In the genomic region with DNA sequence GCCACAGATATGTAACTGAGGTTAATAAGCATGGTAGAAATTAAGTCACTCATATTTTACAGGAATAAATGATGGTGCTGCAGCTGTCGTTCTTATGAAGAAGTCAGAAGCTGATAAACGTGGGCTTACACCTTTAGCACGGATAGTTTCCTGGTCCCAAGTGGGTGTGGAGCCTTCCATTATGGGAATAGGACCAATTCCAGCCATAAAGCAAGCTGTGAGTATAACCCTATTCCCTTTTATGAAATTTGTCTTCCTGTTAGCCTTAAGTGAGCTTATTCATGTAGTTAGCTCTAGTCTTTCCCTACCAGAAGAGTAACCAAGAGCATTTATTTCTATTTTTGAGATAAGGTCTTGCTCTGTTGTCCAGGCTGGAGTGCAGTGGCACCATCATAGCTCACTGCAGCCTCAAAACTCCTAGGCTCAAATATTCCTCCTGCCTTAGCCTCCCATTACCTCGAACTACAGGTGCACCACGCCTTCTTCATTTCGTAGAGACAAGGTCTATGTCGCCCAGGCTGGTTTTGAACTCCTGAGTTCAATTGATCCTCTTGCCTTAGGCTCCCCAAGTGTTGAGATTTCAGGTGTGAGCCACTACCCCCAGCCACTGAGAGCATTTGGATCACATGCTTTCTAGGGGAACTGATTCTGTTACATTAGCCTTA, we compare ENCODE assay signal across 1 cellular context.
A peak's percentile ranks its signal among the peaks of the same experiment; 100 is the strongest.
TF ChIP-seq lines count a peak whose summit lies in the region.

No MANE protein-coding gene starts in this region.

TF ChIP-seq in neural cell, 6 proteins besides CTCF, POLR2A, EP300 and RAD21 (continued from another document):
- TF ChIP-seq POLR2AphosphoS5 (IDR thresholded peaks at IDR 0.05), result peak; percentile 5
